In genomic region chr6:168574699-168575195, GRCh38 we compare ENCODE assay signal across 12 cellular contexts.
DNase-seq lines count a peak whose midpoint lies in the region; ATAC-seq and TF ChIP-seq lines count a peak whose summit lies in the region.
"Had no signal": no experiment of that assay in that cellular context is flagged by ENCODE, and none has a peak within 500 bp of the region (broad histone marks: within the 10 kb centered on the region; RNA-seq: fewer than 3 reads in every experiment).

No MANE protein-coding gene starts in this region.

- intact Hi-C loops in ascending aorta (cut with DNase I), result loop anchor here (2.0 to 5.0 kb wide), 2 partner anchors 32 to 47 kb away; no protein-coding TSS in a partner anchor
- intact Hi-C loops in head of caudate nucleus (cut with DNase I), result no loop called here
- intact Hi-C loops in upper lobe of right lung (cut with DNase I), result no loop called here

- DNase-seq in ascending aorta (ENCODE audit: low spot score in 2 of 2), result peak; percentile 55 to 86
- DNase-seq in head of caudate nucleus, result peak in 37 of 42 donors; percentile 8 to 81 (median 44)
- no peak for DNase-seq in upper lobe of right lung
- no peak for DNase-seq in COLO668 (lab: John Stamatoyannopoulos, UW; ENCODE audit: unreplicated experiment)
- no peak for DNase-seq in amygdala (lab: John Stamatoyannopoulos, UW)
- DNase-seq in LoVo (ENCODE audit: low spot score), result no peak
- DNase-seq: activated T-cell treated with anti-CD3 and anti-CD28 coated beads for 4 hours; effector CD8-positive, alpha-beta T cell; NCI-H2029 had no signal

- no peaks in the 10 kb centered on the region for H3K27me3 Mint-ChIP-seq in stimulated activated memory B cell treated with anti-CD40 and anti-IgM and Interleukin-4, amounts not matched to agents 10 μg/mL and 1 μg/mL and 100 μg/mL, for 72 hours

- H3K27ac Mint-ChIP-seq in stimulated activated memory B cell treated with anti-CD40 and anti-IgM and Interleukin-4, amounts not matched to agents 10 μg/mL and 1 μg/mL and 100 μg/mL, for 72 hours, result no peak overlapping the region

- no peaks in the 10 kb centered on the region for H3K4me1 Mint-ChIP-seq in stimulated activated memory B cell treated with anti-CD40 and anti-IgM and Interleukin-4, amounts not matched to agents 10 μg/mL and 1 μg/mL and 100 μg/mL, for 72 hours

- H3K9ac ChIP-seq in mucosa of rectum (ENCODE audit: low read depth in 1 of 2, low read length in 2 of 2), result no peak overlapping the region

- no peaks in the 10 kb centered on the region for H3K9me3 ChIP-seq in ascending aorta
- H3K9me3 ChIP-seq in mucosa of rectum (ENCODE audit: control insufficient read depth in 2 of 2, low read length in 2 of 2), result no peaks in the 10 kb centered on the region
- no peaks in the 10 kb centered on the region for H3K9me3 ChIP-seq in upper lobe of right lung

- H3K27me3 ChIP-seq in ascending aorta (no peaks in the 10 kb centered on the region), mucosa of rectum (ENCODE audit: control insufficient read depth in 2 of 2, insufficient read depth in 2 of 2, low read length in 2 of 2) (no peaks in the 10 kb centered on the region), upper lobe of right lung (no peaks in the 10 kb centered on the region)

- H3K4me1 ChIP-seq in ascending aorta (peaks cover 26 to 38% of the 10 kb centered on the region in 2 donors), mucosa of rectum (ENCODE audit: control insufficient read depth in 2 of 2, insufficient read depth in 2 of 2, low read length in 2 of 2) (peaks cover 0 to 4% of the 10 kb centered on the region in 2 donors), upper lobe of right lung (peaks cover 5% of the 10 kb centered on the region)

- peak; percentile 76 for ATAC-seq in upper lobe of right lung
- no peak for ATAC-seq in stimulated activated memory B cell treated with anti-CD40 and anti-IgM and Interleukin-4, amounts not matched to agents 10 μg/mL and 1 μg/mL and 100 μg/mL, for 72 hours
- ATAC-seq: SK-N-SH treated with all-trans-retinoic acid at 6 μM for 48 hours had no signal

- H3K36me3 Mint-ChIP-seq in stimulated activated memory B cell treated with anti-CD40 and anti-IgM and Interleukin-4, amounts not matched to agents 10 μg/mL and 1 μg/mL and 100 μg/mL, for 72 hours, result no peaks in the 10 kb centered on the region

- H3K27ac ChIP-seq in ascending aorta, result peak overlapping the region; percentile 83 to 84
- peak overlapping the region; percentile 34 to 43 for H3K27ac ChIP-seq in mucosa of rectum (ENCODE audit: low read depth in 2 of 2, low read length in 2 of 2)
- H3K27ac ChIP-seq in upper lobe of right lung, result no peak overlapping the region

- H3K4me3 ChIP-seq in ascending aorta (peak overlapping the region in 1 of 2 donors; percentile 14), mucosa of rectum (ENCODE audit: low read length in 2 of 2) (no peak overlapping the region), upper lobe of right lung (no peak overlapping the region)

- H3K36me3 ChIP-seq in ascending aorta (no peaks in the 10 kb centered on the region), mucosa of rectum (ENCODE audit: control insufficient read depth in 2 of 2, insufficient read depth in 2 of 2, low read length in 2 of 2) (no peaks in the 10 kb centered on the region), upper lobe of right lung (no peaks in the 10 kb centered on the region)

- TF ChIP-seq CTCF in ascending aorta (IDR thresholded peaks at IDR 0.05), result no peak
- no peak for TF ChIP-seq CTCF in upper lobe of right lung (IDR thresholded peaks at IDR 0.05)

- H3K9me3 Mint-ChIP-seq in stimulated activated memory B cell treated with anti-CD40 and anti-IgM and Interleukin-4, amounts not matched to agents 10 μg/mL and 1 μg/mL and 100 μg/mL, for 72 hours, result no peaks in the 10 kb centered on the region

- no peak overlapping the region for H3K4me3 Mint-ChIP-seq in stimulated activated memory B cell treated with anti-CD40 and anti-IgM and Interleukin-4, amounts not matched to agents 10 μg/mL and 1 μg/mL and 100 μg/mL, for 72 hours

Comparison
In these comparisons a context has a peak if more than half of its experiments do, and no peak if none do; other contexts are left out.
1. DNase-seq: peak in ascending aorta (2 of 2) and head of caudate nucleus (37 of 42); none in upper lobe of right lung (single experiment), COLO668 (single experiment), amygdala (0 of 56) and LoVo (single experiment).